27 cellular contexts compared by ENCODE assay signal in the genomic region with DNA sequence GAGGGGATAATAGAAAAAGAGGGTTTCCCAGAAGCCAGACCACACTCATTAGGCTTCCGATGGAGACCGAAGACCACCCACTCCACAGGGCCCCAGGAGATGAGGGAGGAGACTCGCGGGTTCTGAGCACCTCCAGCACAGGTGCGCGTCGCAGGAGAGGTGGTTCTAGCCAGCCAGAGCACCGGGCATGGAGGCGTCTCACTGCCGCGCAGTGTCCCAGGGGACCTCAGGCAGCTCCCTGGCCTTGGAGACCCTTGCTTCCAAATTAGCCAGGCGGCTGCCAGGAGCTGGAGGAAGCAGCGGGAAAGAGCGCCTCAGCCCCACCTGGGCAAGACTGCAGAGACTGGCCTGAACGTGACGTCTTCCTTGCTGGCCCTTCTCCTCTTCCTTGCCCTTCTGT.
"Had no signal": no experiment of that assay in that cellular context is flagged by ENCODE, and none has a peak within 500 bp of the region (broad histone marks: within the 10 kb centered on the region; RNA-seq: fewer than 3 reads in every experiment).

No MANE protein-coding gene starts in this region.

- H3K4me2 ChIP-seq: neural progenitor cell had no signal

- H3K36me3 ChIP-seq: left lung, lower lobe of right lung, neural progenitor cell, ovary, right atrium auricular region, suprapubic skin, thoracic aorta, tibial artery, upper lobe of right lung had no signal

- H3K36me3 Mint-ChIP-seq: immature natural killer cell; mesothelial cell of epicardium; naive B cell; natural killer cell; neural progenitor cell; stimulated activated effector memory CD8-positive, alpha-beta T cell treated with anti-CD3 and anti-CD28 coated beads, Interleukin-12 subunit alpha, Interleukin-12 subunit beta, amount 100 ng/mL, for 72 hours had no signal

- H3K27ac ChIP-seq: left lung, lower lobe of right lung, neural progenitor cell, ovary, right atrium auricular region, skin epidermis, suprapubic skin, thoracic aorta, tibial artery, upper lobe of right lung had no signal

- H3K4me1 ChIP-seq: left lung, lower lobe of right lung, neural progenitor cell, right atrium auricular region, suprapubic skin, tibial artery, upper lobe of right lung had no signal

- H3K4me3 Mint-ChIP-seq: immature natural killer cell; mesothelial cell of epicardium; naive B cell; natural killer cell; nephron progenitor cell; stimulated activated effector memory CD8-positive, alpha-beta T cell treated with anti-CD3 and anti-CD28 coated beads, Interleukin-12 subunit alpha, Interleukin-12 subunit beta, amount 100 ng/mL, for 72 hours; stimulated activated naive CD8-positive, alpha-beta T cell treated with anti-CD3 and anti-CD28 coated beads, Interleukin-15, Interleukin-2, amounts not matched to agents 100 ng/mL and 50 ng/mL, for 24 hours had no signal

- H3K9ac ChIP-seq: neural progenitor cell had no signal

- DNase-seq: hippocampal formation; immature natural killer cell; kidney; left colon; lower lobe of right lung; naive B cell; natural killer cell; nephron progenitor cell; ovary; stimulated activated CD4-positive, alpha-beta T cell treated with anti-CD3 and anti-CD28 coated beads, Interleukin-12 subunit alpha, Interleukin-12 subunit beta, amount 100 ng/mL, for 4 hours; stimulated activated CD4-positive, alpha-beta T cell treated with anti-CD3 and anti-CD28 coated beads, Interleukin-15, amount 100 ng/mL, for 24 hours; stimulated activated CD4-positive, alpha-beta T cell treated with anti-CD3 and anti-CD28 coated beads, Interleukin-2, amount 100 ng/mL, for 24 hours; stimulated activated CD4-positive, alpha-beta T cell treated with anti-CD3 and anti-CD28 coated beads, Interleukin-4, amount 100 ng/mL, for 24 hours; stimulated activated naive CD4-positive, alpha-beta T cell; tibial artery; upper lobe of right lung had no signal

- ATAC-seq: left colon; left lung; natural killer cell; sciatic nerve; stimulated activated effector memory CD8-positive, alpha-beta T cell treated with anti-CD3 and anti-CD28 coated beads, Interleukin-12 subunit alpha, Interleukin-12 subunit beta, amount 100 ng/mL, for 72 hours; upper lobe of right lung had no signal

- H3K9me3 ChIP-seq: lower lobe of right lung, ovary, right atrium auricular region, suprapubic skin, thoracic aorta, tibial artery, upper lobe of right lung had no signal

- H2AFZ ChIP-seq: neural progenitor cell had no signal

- H3K4me3 ChIP-seq: left lung, lower lobe of right lung, neural progenitor cell, ovary, right atrium auricular region, skin epidermis, suprapubic skin, thoracic aorta, tibial artery, upper lobe of right lung had no signal

- H3K27me3 Mint-ChIP-seq: naive B cell; stimulated activated naive CD8-positive, alpha-beta T cell treated with anti-CD3 and anti-CD28 coated beads, Interleukin-15, Interleukin-2, amounts not matched to agents 100 ng/mL and 50 ng/mL, for 24 hours had no signal

- H3K4me1 Mint-ChIP-seq: immature natural killer cell; naive B cell; natural killer cell; stimulated activated effector memory CD8-positive, alpha-beta T cell treated with anti-CD3 and anti-CD28 coated beads, Interleukin-12 subunit alpha, Interleukin-12 subunit beta, amount 100 ng/mL, for 72 hours had no signal

- H3K27me3 ChIP-seq: left lung, neural progenitor cell, ovary, right atrium auricular region, suprapubic skin, tibial artery, upper lobe of right lung had no signal

- H3K27ac Mint-ChIP-seq: immature natural killer cell; mesothelial cell of epicardium; naive B cell; natural killer cell; nephron progenitor cell; neural progenitor cell; progenitor cell of endocrine pancreas; stimulated activated effector memory CD8-positive, alpha-beta T cell treated with anti-CD3 and anti-CD28 coated beads, Interleukin-12 subunit alpha, Interleukin-12 subunit beta, amount 100 ng/mL, for 72 hours; stimulated activated naive CD8-positive, alpha-beta T cell treated with anti-CD3 and anti-CD28 coated beads, Interleukin-15, Interleukin-2, amounts not matched to agents 100 ng/mL and 50 ng/mL, for 24 hours had no signal

- H3K9me3 Mint-ChIP-seq: nephron progenitor cell had no signal
